ENCODE assay signal across 14 cellular contexts in genomic region chr11:126189109-126189929, GRCh38. TPM values are rescaled to one million over a fixed set of nuclear protein-coding genes. Genes with fewer than 3 reads are reported as not detected.
DNase-seq lines count a peak whose midpoint lies in the region; ATAC-seq and TF ChIP-seq lines count a peak whose summit lies in the region.
"Had no signal": no experiment of that assay in that cellular context is flagged by ENCODE, and none has a peak within 500 bp of the region (broad histone marks: within the 10 kb centered on the region; RNA-seq: fewer than 3 reads in every experiment).

No MANE protein-coding gene starts in this region.

- no peak for TF ChIP-seq CTCF in GM06990 (IDR thresholded peaks at IDR 0.05; ENCODE audit: insufficient read depth, low read length, poor library complexity, severe bottlenecking)
- no peak for TF ChIP-seq CTCF in stomach (IDR thresholded peaks at IDR 0.05)

- no peak overlapping the region for H3K27ac ChIP-seq in stomach
- H3K27ac ChIP-seq: gastroesophageal sphincter, thyroid gland had no signal

- DNase-seq in GM06990 (ENCODE audit: extremely low read depth, insufficient read length) (peak; percentile 86), RPMI8226 (peak; percentile 92), LoVo (ENCODE audit: low spot score) (no peak), stomach (no peak), cardiac septum (ENCODE audit: low spot score) (no peak)
- no peak for DNase-seq in activated CD4-positive, CD25-positive, alpha-beta regulatory T cell treated with anti-CD3 and anti-CD28 coated beads, Interleukin-2, amount 50 U/mL, for 72 hours
- DNase-seq: activated naive CD4-positive, alpha-beta T cell; EL; NCI-H2029 treated with DMSO at 0.1 percent for 48 hours; thyroid gland had no signal

- intact Hi-C loops in stomach (cut with DNase I; ENCODE audit: low total_unique reads) (loop anchor here (5.0 kb wide), 2 partner anchors 252 to 267 kb away; no protein-coding TSS in a partner anchor), cardiac septum (cut with DNase I) (no loop called here)

- ATAC-seq in GM19328 (IDR thresholded peaks at IDR 0.05; ENCODE audit: unreplicated experiment) (peak; percentile 50), HG02884 (IDR thresholded peaks at IDR 0.05; ENCODE audit: unreplicated experiment) (peak; percentile 42)
- ATAC-seq: gastroesophageal sphincter, Right ventricle myocardium inferior had no signal

- 82 to 91% (median 89%) methylated on average over 22 of the region's 22 CpGs for WGBS in stomach, 5 donors

- no peaks in the 10 kb centered on the region for H3K9me3 ChIP-seq in stomach
- H3K9me3 ChIP-seq: gastroesophageal sphincter, thyroid gland had no signal

- no peaks in the 10 kb centered on the region for H3K27me3 ChIP-seq in GM06990 (replicated peaks; ENCODE audit: control insufficient read depth, insufficient read depth, low read length)
- no peaks in the 10 kb centered on the region for H3K27me3 ChIP-seq in stomach
- H3K27me3 ChIP-seq: gastroesophageal sphincter, thyroid gland had no signal

- H3K36me3 ChIP-seq in GM06990 (ENCODE audit: control insufficient read depth, insufficient read depth, low read length): peaks cover 8% of the 10 kb centered on the region
- H3K36me3 ChIP-seq in stomach: peaks cover 10 to 75% (median 51%) of the 10 kb centered on the region in 4 donors
- H3K36me3 ChIP-seq: thyroid gland had no signal

- no peak for TF ChIP-seq POLR2A in stomach (IDR thresholded peaks at IDR 0.05)

- TF ChIP-seq EP300 in stomach (IDR thresholded peaks at IDR 0.05): no peak

- H3K4me1 ChIP-seq in stomach: peaks cover 0 to 17% (median 3%) of the 10 kb centered on the region in 4 donors

- H3K4me3 ChIP-seq in GM06990 (replicated peaks; ENCODE audit: low read depth, low read length) (peak overlapping the region; percentile 3), stomach (no peak overlapping the region)
- H3K4me3 ChIP-seq: gastroesophageal sphincter, thyroid gland had no signal

RNA-seq across cellular contexts. Expression of gene RPUSD4, which starts 22.1 kb away (rescaled TPM):
- total RNA-seq in stomach (10 to 100 TPM; 22.8 to 63.4 (median 31.6) TPM), cardiac septum (32.2 TPM)
- polyA plus RNA-seq in stomach: 10 to 100 TPM; 16.8 to 27.2 (median 17.8) TPM

RNA-seq across cellular contexts. Expression of gene FAM118B, which starts 22.3 kb away (rescaled TPM):
- total RNA-seq in stomach (10 to 100 TPM in 4 of 5 donors, 1 to 10 TPM in 1; 7.6 to 50.7 (median 37.4) TPM), cardiac septum (22.3 TPM)
- polyA plus RNA-seq in stomach: 10 to 100 TPM in 2 of 3 donors, 1 to 10 TPM in 1; 6.9 to 25.8 (median 16.5) TPM

Comparison
In these comparisons a context has a peak if more than half of its experiments do, and no peak if none do; other contexts are left out.
1. DNase-seq: peak in GM06990 (single experiment) and RPMI8226 (single experiment); none in LoVo (single experiment), stomach (single experiment), activated CD4-positive, CD25-positive, alpha-beta regulatory T cell treated with anti-CD3 and anti-CD28 coated beads, Interleukin-2, amount 50 U/mL, for 72 hours (single experiment) and cardiac septum (single experiment).